Comparison of ENCODE assay signal across 21 cellular contexts in genomic region chr2:223909048-223909741, GRCh38. TPM values are rescaled to one million over a fixed set of nuclear protein-coding genes. Genes with fewer than 3 reads are reported as not detected.
DNase-seq lines count a peak whose midpoint lies in the region; ATAC-seq, FAIRE-seq and TF ChIP-seq lines count a peak whose summit lies in the region.
"Had no signal": no experiment of that assay in that cellular context is flagged by ENCODE, and none has a peak within 500 bp of the region (broad histone marks: within the 10 kb centered on the region; RNA-seq: fewer than 3 reads in every experiment).

No MANE protein-coding gene starts in this region.

- peaks cover 13 to 31% (median 14%) of the 10 kb centered on the region in 3 donors for H3K4me1 Mint-ChIP-seq in naive B cell

- H3K4me2 ChIP-seq in A549: peak overlapping the region; percentile 68

- H3K4me1 ChIP-seq in A549: peaks cover 27% of the 10 kb centered on the region
- no peaks in the 10 kb centered on the region; the same call in 1 of the 2 replicates for H3K4me1 ChIP-seq in HEK293 (ENCODE audit: control insufficient read depth, insufficient read depth, low read length)
- peaks cover 32% of the 10 kb centered on the region for H3K4me1 ChIP-seq in body of pancreas
- H3K4me1 ChIP-seq: Peyer's patch had no signal

- H3K4me3 ChIP-seq in A549: no peak overlapping the region
- H3K4me3 ChIP-seq in HEK293 (ENCODE audit: low read depth, low read length): no peak overlapping the region
- H3K4me3 ChIP-seq in body of pancreas: no peak overlapping the region
- H3K4me3 ChIP-seq: gastrocnemius medialis, left ventricle myocardium inferior, Peyer's patch had no signal

- peak overlapping the region; percentile 7 to 26; a peak in 4 of 6 replicates for H3K27ac ChIP-seq in A549
- H3K27ac ChIP-seq in HEK293 (ENCODE audit: extremely low read depth, low read depth, low read length): no peak overlapping the region
- H3K27ac ChIP-seq in body of pancreas: peak overlapping the region in 3 of 4 donors; percentile 23 to 57 (median 56)
- H3K27ac ChIP-seq: epithelial cell of prostate, left ventricle myocardium inferior, Peyer's patch had no signal

- intact Hi-C loops in body of pancreas (cut with DNase I): no loop called here

- H3K27me3 Mint-ChIP-seq in naive B cell: no peaks in the 10 kb centered on the region

- DNase-seq in A549 (ENCODE audit: low read depth in 1 of 2, low spot score in 1 of 2): peak in 1 of 2 experiments; percentile 10
- DNase-seq in body of pancreas: no peak
- DNase-seq in naive B cell: no peak
- no peak for DNase-seq in central memory CD4-positive, alpha-beta T cell
- DNase-seq: activated CD8-positive, alpha-beta T cell treated with anti-CD3 and anti-CD28 coated beads, Interleukin-2, amount 10 ng/mL, durations not matched to agents 7 days and 5 days; AML-193; amniotic stem cell; gastrocnemius medialis; left ventricle myocardium inferior; NCI-H1092; NCI-H2171 treated with DMSO at 0.1 percent for 48 hours; NCI-H774; Peyer's patch; retina; SW 1271 had no signal

- POLR2A ChIA-PET in A549 (lab: Yijun Ruan, JAX): interaction anchor here (0.6 to 1.3 kb wide), 2 partner anchors 13 to 35 kb away, joined by 3 to 8 read pairs; no protein-coding TSS in a partner anchor
- POLR2A ChIA-PET in HEK293 (lab: Yijun Ruan, JAX): no interaction called here

- WGBS in A549 (ENCODE audit: missing lambda C conversion rate): 57% methylated on average over 7 of the region's 7 CpGs
- 38 to 48% methylated on average over 7 of the region's 7 CpGs for WGBS in body of pancreas, 2 donors

- CTCF ChIA-PET in A549 (lab: Yijun Ruan, JAX): interaction anchor here (1.3 to 2.4 kb wide), 2 partner anchors 71 to 375 kb away, joined by 4 to 8 read pairs; no protein-coding TSS in a partner anchor
- CTCF ChIA-PET in HEK293 (lab: Yijun Ruan, JAX): interaction anchor here (0.7 to 1.0 kb wide), 2 partner anchors 16 to 375 kb away, joined by 3 to 4 read pairs; no protein-coding TSS in a partner anchor

- peaks cover 7 to 18% of the 10 kb centered on the region in 2 donors for H3K36me3 Mint-ChIP-seq in naive B cell

- ATAC-seq in A549 (peak in 1 of 2 experiments; percentile 26; a peak in 3 of 6 replicates), body of pancreas (no peak), naive B cell (ENCODE audit: low read depth in 2 of 2) (no peak), SK-N-SH treated with all-trans-retinoic acid at 6 μM for 48 hours (no peak), HG02973 (IDR thresholded peaks at IDR 0.05; ENCODE audit: unreplicated experiment) (no peak), HG03457 (IDR thresholded peaks at IDR 0.05; ENCODE audit: unreplicated experiment) (no peak)
- ATAC-seq: activated CD8-positive, alpha-beta T cell treated with anti-CD3 and anti-CD28 coated beads, Interleukin-2, amount 10 ng/mL, durations not matched to agents 7 days and 5 days; HCT116 had no signal

- H3K9me3 ChIP-seq in A549 (no peaks in the 10 kb centered on the region), HEK293 (ENCODE audit: control insufficient read depth, insufficient read depth, low read depth, low read length) (no peaks in the 10 kb centered on the region), body of pancreas (no peaks in the 10 kb centered on the region)
- H3K9me3 ChIP-seq: gastrocnemius medialis, left ventricle myocardium inferior, Peyer's patch had no signal

- no peaks in the 10 kb centered on the region for H3K9me3 Mint-ChIP-seq in naive B cell

- TF ChIP-seq CTCF in A549 (IDR thresholded peaks at IDR 0.05) (no peak), HEK293 (tag by site-specific recombination; IDR thresholded peaks at IDR 0.05) (no peak), body of pancreas (IDR thresholded peaks at IDR 0.05) (no peak)

- TF ChIP-seq EP300 in A549 (IDR thresholded peaks at IDR 0.05): no peak

- no peak for FAIRE-seq in A549 (lab: Jason Lieb, UNC)

- TF ChIP-seq RAD21 in A549 (conservative IDR thresholded peaks at IDR 0.05 in 1 of 2, IDR thresholded peaks at IDR 0.05 in 1 of 2): no peak

- H3K27me3 ChIP-seq in body of pancreas: no peaks in the 10 kb centered on the region
- H3K27me3 ChIP-seq: gastrocnemius medialis, Peyer's patch had no signal

- H3K4me3 Mint-ChIP-seq in naive B cell: no peak overlapping the region
- H3K4me3 Mint-ChIP-seq: activated CD8-positive, alpha-beta T cell treated with anti-CD3 and anti-CD28 coated beads, Interleukin-2, amount 10 ng/mL, durations not matched to agents 7 days and 5 days had no signal

- H3K36me3 ChIP-seq in HEK293 (ENCODE audit: control insufficient read depth in 2 of 2, insufficient read depth in 1 of 2, low read length in 2 of 2) (peaks cover 16 to 21% of the 10 kb centered on the region in 2 experiments), body of pancreas (replicated peaks in 1 of 2; ENCODE audit: insufficient read depth in 1 of 2, low read depth in 2 of 2) (peaks cover 0 to 2% of the 10 kb centered on the region in 2 donors)
- H3K36me3 ChIP-seq: gastrocnemius medialis had no signal

- H3K27ac Mint-ChIP-seq in naive B cell: peak overlapping the region in 5 of 6 donors; percentile 16 to 64 (median 50)

- TF ChIP-seq POLR2A in A549 (IDR thresholded peaks at IDR 0.05; ENCODE audit: low read length): no peak
- no peak for TF ChIP-seq POLR2A in body of pancreas (IDR thresholded peaks at IDR 0.05)

TF ChIP-seq in A549, 52 proteins besides CTCF, POLR2A, EP300 and RAD21:
- TF ChIP-seq HOXA7 (CRISPR knock-in tag; IDR thresholded peaks at IDR 0.05) (no peak), RFX5 (IDR thresholded peaks at IDR 0.05) (no peak), KDM1A (IDR thresholded peaks at IDR 0.05; ENCODE audit: low read depth) (no peak), RARB (CRISPR knock-in tag; IDR thresholded peaks at IDR 0.05) (no peak)

TF ChIP-seq in HEK293, 187 proteins besides CTCF, POLR2A, EP300 and RAD21:
- TF ChIP-seq ZBTB20 (tag by site-specific recombination; IDR thresholded peaks at IDR 0.05) (peak; percentile 56; the same call in 1 of the 2 replicates), ZBTB21 (tag by site-specific recombination; IDR thresholded peaks at IDR 0.05) (no peak)

TF ChIP-seq in SK-N-SH treated with all-trans-retinoic acid at 6 μM for 48 hours, 23 proteins besides CTCF, POLR2A, EP300 and RAD21 (continues in another document):
- TF ChIP-seq PATZ1 (CRISPR knock-in tag; IDR thresholded peaks at IDR 0.05; ENCODE audit: borderline replicate concordance) (no peak), RARB (CRISPR knock-in tag; IDR thresholded peaks at IDR 0.05) (no peak), TCF4 (CRISPR knock-in tag; IDR thresholded peaks at IDR 0.05; ENCODE audit: borderline replicate concordance) (no peak), ZFP30 (CRISPR knock-in tag; IDR thresholded peaks at IDR 0.05) (no peak), ZNF565 (CRISPR knock-in tag; conservative IDR thresholded peaks at IDR 0.05; ENCODE audit: low read depth) (no peak), CSRNP3 (CRISPR knock-in tag; IDR thresholded peaks at IDR 0.05) (no peak)

RNA-seq across cellular contexts. Expression of gene WDFY1, which starts 35.9 kb away (rescaled TPM):
- polyA plus RNA-seq in A549 (2011; rRNA removed) (61.5 and 70.8 TPM in 2 replicates), A549 (2017; fragmentation: RNase III; extraction: RNeasy Plus Mini Kit Qiagen cat#74134 plus additional on column Dnase treatment) (36.6 to 38.9 TPM (median 38.7 TPM) in 3 replicates), naive B cell (ENCODE audit: low read depth in 6 of 6) (10 to 100 TPM; 12.6 to 39.2 (median 25.3) TPM)
- polyA plus RNA-seq in A549 (2012; cell fraction: cytosol; rRNA removed): 26.9 and 40.2 TPM in 2 replicates
- polyA plus RNA-seq in A549 (2012; cell fraction: nucleus; rRNA removed): 57.9 and 73.6 TPM in 2 replicates
- polyA minus RNA-seq in A549 (2011; rRNA and poly(A)+ RNA removed): 186 and 190 TPM in 2 replicates
- 10 to 100 TPM; 18.9 to 71.5 TPM for total RNA-seq in body of pancreas

RNA-seq across cellular contexts. Expression of gene MRPL44, which starts 48.1 kb away (rescaled TPM):
- 37.8 and 39.2 TPM in 2 replicates for polyA plus RNA-seq in A549 (2011; rRNA removed)
- polyA plus RNA-seq in A549 (2012; cell fraction: cytosol; rRNA removed): 20.5 and 23.7 TPM in 2 replicates
- polyA plus RNA-seq in A549 (2012; cell fraction: nucleus; rRNA removed): 11.1 and 19.5 TPM in 2 replicates
- polyA plus RNA-seq in A549 (2017; fragmentation: RNase III; extraction: RNeasy Plus Mini Kit Qiagen cat#74134 plus additional on column Dnase treatment): 39.0 to 40.7 TPM (median 40.0 TPM) in 3 replicates
- 8.9 and 10.0 TPM in 2 replicates for polyA minus RNA-seq in A549 (2011; rRNA and poly(A)+ RNA removed)
- 10 to 100 TPM; 11.5 to 21.0 TPM for total RNA-seq in body of pancreas
- 10 to 100 TPM; 34.4 to 52.3 (median 38.6) TPM for polyA plus RNA-seq in naive B cell (ENCODE audit: low read depth in 6 of 6)
